Comparison of ENCODE assay signal across 8 cellular contexts in genomic region chr14:72892879-72893635, GRCh38. TPM values are rescaled to one million over a fixed set of nuclear protein-coding genes. Genes with fewer than 3 reads are reported as not detected.
A peak's percentile ranks its signal among the peaks of the same experiment; 100 is the strongest.
DNase-seq lines count a peak whose midpoint lies in the region; ATAC-seq lines count a peak whose summit lies in the region.

No MANE protein-coding gene starts in this region.

- H4K12ac ChIP-seq in trophoblast cell (ENCODE audit: low read depth, low read length) = no peak overlapping the region

- H3K18ac ChIP-seq in trophoblast cell (ENCODE audit: low read length) = no peak overlapping the region

- no peak overlapping the region for H2AK5ac ChIP-seq in trophoblast cell (ENCODE audit: low read length)

- no peak overlapping the region for H2BK12ac ChIP-seq in trophoblast cell (ENCODE audit: low read length)

- H3K9ac ChIP-seq in BLaER1 = 0 out of 2 replicates have a peak overlapping the region, but pooled peaks have one; percentile 32
- peak overlapping the region; percentile 21 for H3K9ac ChIP-seq in trophoblast cell (ENCODE audit: low read length)

- H3K27me3 ChIP-seq in BLaER1 (peaks cover 92% of the 10 kb centered on the region), trophoblast cell (ENCODE audit: insufficient read depth, low read length) (peaks cover 26% of the 10 kb centered on the region)

- peak overlapping the region; percentile 70 for H3K4me3 ChIP-seq in BLaER1
- H3K4me3 ChIP-seq in trophoblast cell (ENCODE audit: low read depth, low read length) = peak overlapping the region; percentile 81

- no peaks in the 10 kb centered on the region for H3K79me1 ChIP-seq in trophoblast cell (ENCODE audit: low read length)

- ATAC-seq in GM19452 (IDR thresholded peaks at IDR 0.05; ENCODE audit: unreplicated experiment) (peak; percentile 8), left ventricle myocardium superior (peak; percentile 43)

- H3K9me3 Mint-ChIP-seq in activated naive CD8-positive, alpha-beta T cell treated with anti-CD3 and anti-CD28 coated beads for 36 hours = no peaks in the 10 kb centered on the region

- no peak overlapping the region for H2BK120ac ChIP-seq in trophoblast cell (ENCODE audit: insufficient read depth, low read length, poor library complexity)

- DNase-seq in NCI-H2171 (lab: John Stamatoyannopoulos, UW) = peak; percentile 12
- DNase-seq in activated naive CD8-positive, alpha-beta T cell treated with anti-CD3 and anti-CD28 coated beads for 36 hours = peak; percentile 45
- DNase-seq in left ventricle myocardium superior = peak; percentile 63
- DNase-seq in trophoblast cell = peak in 1 of 2 donors; percentile 24
- DNase-seq in NCI-H2029 (lab: John Stamatoyannopoulos, UW) = no peak
- DNase-seq in cortex of kidney (lab: John Stamatoyannopoulos, UW) = no peak

- intact Hi-C loops in left ventricle myocardium superior (cut with micrococcal nuclease) = loop anchor here (10.0 kb wide), 1 partner anchor 178 kb away; no protein-coding TSS in a partner anchor

- H3K36me3 Mint-ChIP-seq in activated naive CD8-positive, alpha-beta T cell treated with anti-CD3 and anti-CD28 coated beads for 36 hours = no peaks in the 10 kb centered on the region

- H3K27me3 Mint-ChIP-seq in activated naive CD8-positive, alpha-beta T cell treated with anti-CD3 and anti-CD28 coated beads for 36 hours = peaks cover 54% of the 10 kb centered on the region

- H3K4me3 Mint-ChIP-seq in activated naive CD8-positive, alpha-beta T cell treated with anti-CD3 and anti-CD28 coated beads for 36 hours = peak overlapping the region; percentile 91

- H2BK5ac ChIP-seq in trophoblast cell (ENCODE audit: low read depth, low read length, poor library complexity) = no peak overlapping the region

- no peak overlapping the region for H3K4ac ChIP-seq in trophoblast cell (ENCODE audit: low read depth, low read length)

- peaks cover 43% of the 10 kb centered on the region for H4K20me1 ChIP-seq in BLaER1

- H3K4me1 ChIP-seq in BLaER1 (peaks cover 29% of the 10 kb centered on the region), trophoblast cell (ENCODE audit: control insufficient read depth in 1 of 2, insufficient read depth in 2 of 2, low read length in 2 of 2) (peaks cover 14 to 19% of the 10 kb centered on the region in 2 experiments)

- H3K4me2 ChIP-seq in BLaER1 (peak overlapping the region; percentile 98), trophoblast cell (ENCODE audit: low read length) (peak overlapping the region; percentile 98)

- H3K4me1 Mint-ChIP-seq in activated naive CD8-positive, alpha-beta T cell treated with anti-CD3 and anti-CD28 coated beads for 36 hours = peaks cover 16% of the 10 kb centered on the region

- H3K79me2 ChIP-seq in trophoblast cell (ENCODE audit: control insufficient read depth, insufficient read depth, low read length, poor library complexity) = no peaks in the 10 kb centered on the region

- peak overlapping the region; percentile 30 for H2AFZ ChIP-seq in trophoblast cell (ENCODE audit: insufficient read depth, low read length, poor library complexity)

- WGBS in trophoblast cell (ENCODE audit: extremely low coverage, insufficient coverage, insufficient read length) = no CpG with 5 or more reads among the region's 68 CpGs

- no peak overlapping the region for H4K91ac ChIP-seq in trophoblast cell (ENCODE audit: low read depth, low read length)

- H3K9me3 ChIP-seq in BLaER1 = no peaks in the 10 kb centered on the region
- peaks cover 2% of the 10 kb centered on the region for H3K9me3 ChIP-seq in trophoblast cell (ENCODE audit: insufficient read depth, low read depth, low read length)

- no peak overlapping the region for H3K14ac ChIP-seq in trophoblast cell (ENCODE audit: low read length)

- H3K27ac Mint-ChIP-seq in activated naive CD8-positive, alpha-beta T cell treated with anti-CD3 and anti-CD28 coated beads for 36 hours = no peak overlapping the region

- H3K27ac ChIP-seq in BLaER1 (no peak overlapping the region), trophoblast cell (ENCODE audit: low read depth, low read length) (no peak overlapping the region)

- no peak overlapping the region for H3K23ac ChIP-seq in trophoblast cell (ENCODE audit: low read length)

- H3K36me3 ChIP-seq in BLaER1 = no peaks in the 10 kb centered on the region
- no peaks in the 10 kb centered on the region for H3K36me3 ChIP-seq in trophoblast cell (ENCODE audit: control insufficient read depth in 1 of 2, insufficient read depth in 2 of 2, low read length in 2 of 2)

- H4K8ac ChIP-seq in trophoblast cell (ENCODE audit: low read depth, low read length) = no peak overlapping the region

RNA-seq across cellular contexts. Expression of gene DPF3, which starts 0.8 kb away (rescaled TPM):
- total RNA-seq in activated naive CD8-positive, alpha-beta T cell treated with anti-CD3 and anti-CD28 coated beads for 36 hours = 1 to 10 TPM; 1.1 to 1.3 TPM
- total RNA-seq in left ventricle myocardium superior = 28.7 TPM
- 4.3 and 4.7 TPM in 2 replicates for polyA plus RNA-seq in trophoblast cell (2013)

RNA-seq across cellular contexts. Expression of gene DCAF4, which starts 33.2 kb away (rescaled TPM):
- 10 to 100 TPM; 25.5 to 31.8 TPM for total RNA-seq in activated naive CD8-positive, alpha-beta T cell treated with anti-CD3 and anti-CD28 coated beads for 36 hours
- total RNA-seq in left ventricle myocardium superior = 8.4 TPM
- 35.0 and 42.5 TPM in 2 replicates for polyA plus RNA-seq in trophoblast cell (2013)

Comparison
In these comparisons a context has a peak if more than half of its experiments do, and no peak if none do; other contexts are left out.
1. DNase-seq: peak in NCI-H2171 (single experiment), activated naive CD8-positive, alpha-beta T cell treated with anti-CD3 and anti-CD28 coated beads for 36 hours (single experiment) and left ventricle myocardium superior (single experiment); none in NCI-H2029 (single experiment) and cortex of kidney (single experiment).
2. RNA of gene DPF3, which starts 0.8 kb away (total RNA-seq): 28.7 TPM in left ventricle myocardium superior (single experiment); 1.1 to 1.3 TPM in activated naive CD8-positive, alpha-beta T cell treated with anti-CD3 and anti-CD28 coated beads for 36 hours; every median in the first group is over 10 times any median in the second.